31 cellular contexts compared by ENCODE assay signal in genomic region chr10:81280497-81281479, GRCh38.
"Had no signal": no experiment of that assay in that cellular context is flagged by ENCODE, and none has a peak within 500 bp of the region (broad histone marks: within the 10 kb centered on the region; RNA-seq: fewer than 3 reads in every experiment).

No MANE protein-coding gene starts in this region.

- H3K36me3 Mint-ChIP-seq: activated CD8-positive, alpha-beta memory T cell treated with anti-CD3 and anti-CD28 coated beads, Interleukin-2, amount 10 ng/mL, durations not matched to agents 7 days and 5 days; activated naive CD4-positive, alpha-beta T cell treated with anti-CD3 and anti-CD28 coated beads, Interleukin-2, amount 50 U/mL, for 24 hours; naive B cell had no signal

- H3K27ac Mint-ChIP-seq: activated B cell treated with CpG ODN at 0.5 μM for 24 hours; activated CD8-positive, alpha-beta memory T cell treated with anti-CD3 and anti-CD28 coated beads, Interleukin-2, amount 10 ng/mL, durations not matched to agents 7 days and 5 days; activated CD8-positive, alpha-beta T cell treated with anti-CD3 and anti-CD28 coated beads, Interleukin-2, amount 10 ng/mL, durations not matched to agents 7 days and 5 days; activated naive CD4-positive, alpha-beta T cell treated with anti-CD3 and anti-CD28 coated beads, Interleukin-2, amount 50 U/mL, for 24 hours; activated naive CD8-positive, alpha-beta T cell treated with anti-CD3 and anti-CD28 coated beads, Interleukin-2, amount 50 U/mL, for 24 hours; activated T-helper 2 cell treated with anti-CD3 and anti-CD28 coated beads, Interferon-gamma antibody, Interleukin-2, Interleukin-4, amounts not matched to agents 10 μg/mL and 5 μg/mL and 100 μg/mL, durations not matched to agents 14 hours and 24 hours and 36 hours; endodermal cell; naive B cell; nephron progenitor cell; stimulated activated naive CD8-positive, alpha-beta T cell treated with anti-CD3 and anti-CD28 coated beads, Interleukin-15, Interleukin-2, amounts not matched to agents 100 ng/mL and 50 ng/mL, for 24 hours had no signal

- DNase-seq: activated B cell treated with CpG ODN at 0.5 μM for 24 hours; activated CD4-positive, alpha-beta T cell treated with anti-CD3 and anti-CD28 coated beads, Interleukin-2, amount 50 U/mL, for 1 hour; activated CD8-positive, alpha-beta memory T cell treated with anti-CD3 and anti-CD28 coated beads, Interleukin-2, amount 10 ng/mL, durations not matched to agents 7 days and 5 days; activated CD8-positive, alpha-beta T cell treated with anti-CD3 and anti-CD28 coated beads, Interleukin-2, amount 10 ng/mL, durations not matched to agents 7 days and 5 days; activated naive CD8-positive, alpha-beta T cell treated with anti-CD3 and anti-CD28 coated beads, Interleukin-2, amount 50 U/mL, for 24 hours; activated T-cell treated with anti-CD3 and anti-CD28 coated beads, Interleukin-2, amount 50 U/mL, for 48 hours; amygdala; central memory CD4-positive, alpha-beta T cell; endodermal cell; foreskin fibroblast; head of caudate nucleus; hippocampal formation; left colon; mammary epithelial cell; naive B cell; nephron progenitor cell; pancreas; retina; stimulated activated CD4-positive, alpha-beta T cell treated with anti-CD3 and anti-CD28 coated beads, Interleukin-12 subunit alpha, Interleukin-12 subunit beta, amount 100 ng/mL, for 4 hours; stimulated activated CD4-positive, alpha-beta T cell treated with anti-CD3 and anti-CD28 coated beads, Interleukin-4, amount 100 ng/mL, for 1 hour; trophoblast cell; uterus had no signal

- H3K27me3 Mint-ChIP-seq: activated B cell treated with CpG ODN at 0.5 μM for 24 hours; activated CD8-positive, alpha-beta memory T cell treated with anti-CD3 and anti-CD28 coated beads, Interleukin-2, amount 10 ng/mL, durations not matched to agents 7 days and 5 days; activated naive CD4-positive, alpha-beta T cell treated with anti-CD3 and anti-CD28 coated beads, Interleukin-2, amount 50 U/mL, for 24 hours; activated naive CD8-positive, alpha-beta T cell treated with anti-CD3 and anti-CD28 coated beads, Interleukin-2, amount 50 U/mL, for 24 hours; stimulated activated naive CD8-positive, alpha-beta T cell treated with anti-CD3 and anti-CD28 coated beads, Interleukin-15, Interleukin-2, amounts not matched to agents 100 ng/mL and 50 ng/mL, for 24 hours had no signal

- H3K4me1 Mint-ChIP-seq: activated B cell treated with CpG ODN at 0.5 μM for 24 hours; activated CD8-positive, alpha-beta memory T cell treated with anti-CD3 and anti-CD28 coated beads, Interleukin-2, amount 10 ng/mL, durations not matched to agents 7 days and 5 days; activated naive CD4-positive, alpha-beta T cell treated with anti-CD3 and anti-CD28 coated beads, Interleukin-2, amount 50 U/mL, for 24 hours; activated naive CD8-positive, alpha-beta T cell treated with anti-CD3 and anti-CD28 coated beads, Interleukin-2, amount 50 U/mL, for 24 hours; endodermal cell; naive B cell had no signal

- H3K9me3 Mint-ChIP-seq: endodermal cell, nephron progenitor cell had no signal

- H3K9me3 ChIP-seq: breast epithelium, neutrophil, pancreas, thoracic aorta, uterus had no signal

- H3K27me3 ChIP-seq: breast epithelium, neutrophil, pancreas, uterus had no signal

- H3K4me3 ChIP-seq: breast epithelium, pancreas, prostate gland, skin epidermis, thoracic aorta, uterus had no signal

- H3K36me3 ChIP-seq: breast epithelium, neutrophil, pancreas, prostate gland, thoracic aorta, uterus had no signal

- H3K4me3 Mint-ChIP-seq: activated B cell treated with CpG ODN at 0.5 μM for 24 hours; activated CD8-positive, alpha-beta memory T cell treated with anti-CD3 and anti-CD28 coated beads, Interleukin-2, amount 10 ng/mL, durations not matched to agents 7 days and 5 days; activated CD8-positive, alpha-beta T cell treated with anti-CD3 and anti-CD28 coated beads, Interleukin-2, amount 10 ng/mL, durations not matched to agents 7 days and 5 days; activated naive CD4-positive, alpha-beta T cell treated with anti-CD3 and anti-CD28 coated beads, Interleukin-2, amount 50 U/mL, for 24 hours; activated naive CD8-positive, alpha-beta T cell treated with anti-CD3 and anti-CD28 coated beads, Interleukin-2, amount 50 U/mL, for 24 hours; endodermal cell; nephron progenitor cell; stimulated activated naive CD8-positive, alpha-beta T cell treated with anti-CD3 and anti-CD28 coated beads, Interleukin-15, Interleukin-2, amounts not matched to agents 100 ng/mL and 50 ng/mL, for 24 hours had no signal

- H3K27ac ChIP-seq: breast epithelium, neutrophil, pancreas, prostate gland, skin epidermis, thoracic aorta, uterus had no signal

- FAIRE-seq: keratinocyte, pancreas had no signal

- H3K4me1 ChIP-seq: breast epithelium, pancreas, prostate gland, uterus had no signal
